ENCODE assay signal across 24 cellular contexts in genomic region chr2:43766006-43766405, GRCh38. TPM values are rescaled to one million over a fixed set of nuclear protein-coding genes. Genes with fewer than 3 reads are reported as not detected.
DNase-seq lines count a peak whose midpoint lies in the region; ATAC-seq and TF ChIP-seq lines count a peak whose summit lies in the region.
"Had no signal": no experiment of that assay in that cellular context is flagged by ENCODE, and none has a peak within 500 bp of the region (broad histone marks: within the 10 kb centered on the region; RNA-seq: fewer than 3 reads in every experiment).

No MANE protein-coding gene starts in this region.

- TF ChIP-seq CTCF in epithelial cell of proximal tubule (conservative IDR thresholded peaks at IDR 0.05; ENCODE audit: low read depth, low read length), result no peak

- in situ Hi-C loops in ACHN (cut with HindIII; ENCODE audit: low pct_ligation_motif_present, low pct_unique_long_range_greater_than_20kb, low sequenced_read_pairs), result no loop called here
- in situ Hi-C loops in G401 (cut with HindIII; ENCODE audit: low sequenced_read_pairs), result no loop called here

- intact Hi-C loops in left ventricle myocardium superior (cut with micrococcal nuclease), result no loop called here

- DNase-seq in ACHN (peak; percentile 21), DMS53 treated with DMSO at 0.1 percent for 48 hours (lab: John Stamatoyannopoulos, UW; ENCODE audit: unreplicated experiment) (peak; percentile 72), NCI-H510A (lab: John Stamatoyannopoulos, UW) (peak; percentile 11), epithelial cell of proximal tubule (ENCODE audit: low read depth) (peak; percentile 83), dermis blood vessel endothelial cell (no peak), left ventricle myocardium superior (no peak), G401 (ENCODE audit: low spot score) (no peak)
- DNase-seq: activated CD4-positive, alpha-beta T cell treated with anti-CD3 and anti-CD28 coated beads, Interleukin-2, amount 50 U/mL, for 4 hours; activated naive CD4-positive, alpha-beta T cell treated with anti-CD3 and anti-CD28 coated beads, Interleukin-2, amount 50 U/mL, for 16 hours; CD4-positive, alpha-beta T cell; cerebellar nuclear complex; DMS79; gastrocnemius medialis; GOT3; KG1; left cardiac atrium; NCI-H2227 treated with DMSO at 0.1 percent for 48 hours; stimulated activated CD4-positive, alpha-beta T cell treated with anti-CD3 and anti-CD28 coated beads, Interleukin-2, amount 100 ng/mL, for 24 hours; stimulated activated naive CD8-positive, alpha-beta T cell treated with anti-CD3 and anti-CD28 coated beads, Interleukin-15, amount 100 ng/mL, for 72 hours; T-helper 17 cell; transverse colon had no signal

- H3K4me3 ChIP-seq in epithelial cell of proximal tubule (ENCODE audit: low read depth, low read length), result no peak overlapping the region
- H3K4me3 ChIP-seq: gastrocnemius medialis, skin epidermis, transverse colon had no signal

- ATAC-seq in HG03045 (IDR thresholded peaks at IDR 0.05; ENCODE audit: unreplicated experiment), result no peak
- no peak for ATAC-seq in left ventricle myocardium superior
- ATAC-seq: esophagus mucosa; gastrocnemius medialis; left cardiac atrium; stimulated activated naive CD8-positive, alpha-beta T cell treated with anti-CD3 and anti-CD28 coated beads, Interleukin-15, amount 100 ng/mL, for 72 hours; T-helper 17 cell had no signal

RNA-seq across cellular contexts. Expression of gene DYNC2LI1, which starts 7.8 kb away (rescaled TPM):
- total RNA-seq in epithelial cell of proximal tubule (15.1 and 37.0 TPM in 2 replicates), dermis blood vessel endothelial cell (7.0 and 11.2 TPM in 2 replicates), left ventricle myocardium superior (8.1 TPM)
- total RNA-seq in G401 (2014; rRNA removed; shearing (Covaris generic)), result 22.4 and 27.8 TPM in 2 replicates

Comparison
In these comparisons a context has a peak if more than half of its experiments do, and no peak if none do; other contexts are left out.
1. DNase-seq: peak in ACHN (single experiment), DMS53 treated with DMSO at 0.1 percent for 48 hours (single experiment), NCI-H510A (single experiment) and epithelial cell of proximal tubule (single experiment); none in dermis blood vessel endothelial cell (single experiment), left ventricle myocardium superior (single experiment) and G401 (single experiment).